In the genomic region with DNA sequence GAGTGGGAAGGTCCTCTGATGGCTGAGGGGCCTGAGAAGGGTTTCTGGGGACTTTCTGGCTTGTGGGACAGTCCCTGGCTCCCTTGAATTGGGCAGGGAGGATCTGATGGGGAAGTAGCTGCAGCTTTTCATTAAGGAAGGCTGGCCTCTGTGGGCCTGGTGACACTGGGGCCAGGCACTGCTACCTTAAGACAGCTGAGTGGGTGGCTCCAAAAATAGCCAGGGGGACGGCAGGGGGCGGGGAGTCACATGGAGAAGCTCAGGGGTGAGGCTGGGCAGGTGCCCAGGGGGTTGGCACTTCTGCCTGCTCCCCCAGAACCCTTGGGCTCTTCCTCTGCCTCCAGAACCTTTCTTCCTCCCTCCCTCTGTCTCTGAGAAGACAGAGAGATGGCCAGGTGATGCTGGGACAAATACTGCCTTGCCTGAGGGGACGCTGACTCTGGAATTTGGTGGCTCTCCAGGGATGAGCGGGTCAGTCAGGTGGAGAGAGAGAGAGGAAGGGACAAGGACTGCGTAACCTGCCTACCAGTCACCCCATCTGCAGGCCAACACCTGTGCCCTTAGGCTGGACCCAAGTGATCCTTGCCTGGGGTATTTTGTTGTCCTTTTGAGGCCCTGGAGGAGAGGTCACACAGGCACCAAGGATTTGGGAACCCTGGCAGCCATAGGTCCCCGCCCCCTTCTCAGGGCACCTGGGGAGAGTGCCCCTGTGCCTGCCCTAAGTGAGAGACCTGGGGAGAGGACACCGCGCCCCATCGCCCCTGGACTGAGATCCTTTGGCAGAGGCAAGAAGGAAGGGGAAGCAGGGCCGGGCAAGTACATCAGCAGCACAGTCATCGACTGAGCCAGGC, we compare ENCODE assay signal across 15 cellular contexts. TPM values are rescaled to one million over a fixed set of nuclear protein-coding genes. Genes with fewer than 3 reads are reported as not detected.
DNase-seq lines count a peak whose midpoint lies in the region; ATAC-seq and TF ChIP-seq lines count a peak whose summit lies in the region.
"Had no signal": no experiment of that assay in that cellular context is flagged by ENCODE, and none has a peak within 500 bp of the region (broad histone marks: within the 10 kb centered on the region; RNA-seq: fewer than 3 reads in every experiment).

No MANE protein-coding gene starts in this region.

- intact Hi-C loops in naive thymus-derived CD4-positive, alpha-beta T cell (cut with micrococcal nuclease) = no loop called here
- intact Hi-C loops in thyroid gland (cut with DNase I) = loop anchor here (5.0 kb wide), 1 partner anchor 67 kb away; a partner anchor contains a TSS
- intact Hi-C loops in A673 (cut with micrococcal nuclease; ENCODE audit: unreplicated experiment) = loop anchor here (10.0 kb wide), 1 partner anchor 131 kb away; no protein-coding TSS in a partner anchor

- TF ChIP-seq CTCF in WTC11 (IDR thresholded peaks at IDR 0.05) (no peak), thyroid gland (IDR thresholded peaks at IDR 0.05) (no peak), A673 (conservative IDR thresholded peaks at IDR 0.05; ENCODE audit: low read depth, low read length) (no peak)

- no peaks in the 10 kb centered on the region for H3K36me3 Mint-ChIP-seq in activated T-helper 17 cell treated with anti-CD3 and anti-CD28 coated beads, Interleukin-2, amount 50 U/mL, for 72 hours (ENCODE audit: low read depth)
- H3K36me3 Mint-ChIP-seq in naive thymus-derived CD4-positive, alpha-beta T cell = peaks cover 0 to 7% (median 0%) of the 10 kb centered on the region in 5 donors
- no peaks in the 10 kb centered on the region for H3K36me3 Mint-ChIP-seq in WTC11
- H3K36me3 Mint-ChIP-seq: activated CD8-positive, alpha-beta memory T cell treated with anti-CD3 and anti-CD28 coated beads, Interleukin-2, amount 10 ng/mL, durations not matched to agents 7 days and 5 days; CD4-positive, CD25-positive, alpha-beta regulatory T cell; immature natural killer cell had no signal

- no peak overlapping the region for H3K4me3 ChIP-seq in naive thymus-derived CD4-positive, alpha-beta T cell (ENCODE audit: low read length)
- H3K4me3 ChIP-seq in thyroid gland (replicated peaks in 1 of 3) = no peak overlapping the region
- H3K4me3 ChIP-seq in A673 (ENCODE audit: low read depth, low read length, poor library complexity, severe bottlenecking) = no peak overlapping the region

- H3K36me3 ChIP-seq in naive thymus-derived CD4-positive, alpha-beta T cell (ENCODE audit: control insufficient read depth in 2 of 3, insufficient read depth in 3 of 3, low read length in 3 of 3) = no peaks in the 10 kb centered on the region
- H3K36me3 ChIP-seq in thyroid gland (no peaks in the 10 kb centered on the region), A673 (ENCODE audit: insufficient read depth, low read length, poor library complexity, severe bottlenecking) (no peaks in the 10 kb centered on the region)

- H3K27me3 ChIP-seq in naive thymus-derived CD4-positive, alpha-beta T cell (ENCODE audit: control insufficient read depth in 2 of 2, insufficient read depth in 2 of 2, low read length in 2 of 2) = no peaks in the 10 kb centered on the region
- H3K27me3 ChIP-seq in thyroid gland = no peaks in the 10 kb centered on the region
- H3K27me3 ChIP-seq in A673 (replicated peaks; ENCODE audit: insufficient read depth, low read depth, low read length, poor library complexity) = no peaks in the 10 kb centered on the region

- 81 to 90% methylated on average over 6 to 9 of the region's 11 CpGs for WGBS in thyroid gland, 2 donors

- no peak overlapping the region for H3K4me3 Mint-ChIP-seq in activated T-helper 17 cell treated with anti-CD3 and anti-CD28 coated beads, Interleukin-2, amount 50 U/mL, for 72 hours
- no peak overlapping the region for H3K4me3 Mint-ChIP-seq in naive thymus-derived CD4-positive, alpha-beta T cell
- H3K4me3 Mint-ChIP-seq in WTC11 = no peak overlapping the region
- H3K4me3 Mint-ChIP-seq: activated CD8-positive, alpha-beta memory T cell treated with anti-CD3 and anti-CD28 coated beads, Interleukin-2, amount 10 ng/mL, durations not matched to agents 7 days and 5 days; immature natural killer cell; T-helper 2 cell treated with Interferon-gamma antibody and Interleukin-4, amounts not matched to agents 5 μg/mL and 100 μg/mL, for 36 hours had no signal

- peak overlapping the region; percentile 29 for H3K27ac Mint-ChIP-seq in activated T-helper 17 cell treated with anti-CD3 and anti-CD28 coated beads, Interleukin-2, amount 50 U/mL, for 72 hours
- peak overlapping the region in 5 of 9 donors; percentile 4 to 93 (median 55) for H3K27ac Mint-ChIP-seq in naive thymus-derived CD4-positive, alpha-beta T cell
- no peak overlapping the region for H3K27ac Mint-ChIP-seq in WTC11
- H3K27ac Mint-ChIP-seq: activated CD8-positive, alpha-beta memory T cell treated with anti-CD3 and anti-CD28 coated beads, Interleukin-2, amount 10 ng/mL, durations not matched to agents 7 days and 5 days; immature natural killer cell had no signal

- no peak overlapping the region for H3K27ac ChIP-seq in naive thymus-derived CD4-positive, alpha-beta T cell (ENCODE audit: low read depth, low read length)
- H3K27ac ChIP-seq in thyroid gland (no peak overlapping the region), A673 (ENCODE audit: low read depth, low read length, poor library complexity, severe bottlenecking) (no peak overlapping the region)

- peak; percentile 78 for DNase-seq in ELF-1 (ENCODE audit: low read depth, low spot score)
- no peak for DNase-seq in naive thymus-derived CD4-positive, alpha-beta T cell
- DNase-seq in WTC11 (ENCODE audit: low spot score) = no peak
- no peak for DNase-seq in thyroid gland
- no peak for DNase-seq in A673 (ENCODE audit: low spot score)
- DNase-seq: activated CD8-positive, alpha-beta memory T cell treated with anti-CD3 and anti-CD28 coated beads, Interleukin-2, amount 10 ng/mL, durations not matched to agents 7 days and 5 days; CD4-positive, CD25-positive, alpha-beta regulatory T cell; immature natural killer cell; NCI-H2227 treated with DMSO at 0.1 percent for 48 hours; PC-3; retina had no signal

- no peak for TF ChIP-seq POLR2A in thyroid gland (IDR thresholded peaks at IDR 0.05)

- peaks cover 24% of the 10 kb centered on the region for H3K4me1 Mint-ChIP-seq in activated T-helper 17 cell treated with anti-CD3 and anti-CD28 coated beads, Interleukin-2, amount 50 U/mL, for 72 hours
- peaks cover 27 to 37% (median 33%) of the 10 kb centered on the region in 7 donors for H3K4me1 Mint-ChIP-seq in naive thymus-derived CD4-positive, alpha-beta T cell
- peaks cover 18% of the 10 kb centered on the region for H3K4me1 Mint-ChIP-seq in WTC11

- no peaks in the 10 kb centered on the region for H3K9me3 ChIP-seq in naive thymus-derived CD4-positive, alpha-beta T cell (ENCODE audit: control insufficient read depth in 2 of 3, low read length in 3 of 3)
- H3K9me3 ChIP-seq in thyroid gland = no peaks in the 10 kb centered on the region
- no peaks in the 10 kb centered on the region for H3K9me3 ChIP-seq in A673 (ENCODE audit: low read depth, low read length, poor library complexity, severe bottlenecking)

- POLR2A ChIA-PET in naive thymus-derived CD4-positive, alpha-beta T cell (lab: Charles Lee) = interaction anchor here (0.5 to 1.0 kb wide), 2 partner anchors 25 to 72 kb away, joined by 3 read pairs; no protein-coding TSS in a partner anchor
- POLR2A ChIA-PET in WTC11 (lab: Charles Lee) = no interaction called here
- POLR2A ChIA-PET in A673 (lab: Charles Lee; ENCODE audit: low non-redundant PET) = no interaction called here

- no peaks in the 10 kb centered on the region for H3K9me3 Mint-ChIP-seq in activated T-helper 17 cell treated with anti-CD3 and anti-CD28 coated beads, Interleukin-2, amount 50 U/mL, for 72 hours
- peaks cover 0 to 7% (median 0%) of the 10 kb centered on the region in 11 donors for H3K9me3 Mint-ChIP-seq in naive thymus-derived CD4-positive, alpha-beta T cell
- H3K9me3 Mint-ChIP-seq in WTC11 = no peaks in the 10 kb centered on the region
- H3K9me3 Mint-ChIP-seq: immature natural killer cell had no signal

- no TSS peak for BruUV-seq in A673 (replicated peaks; lab: Mats Ljungman, UMichigan)

- peak; percentile 38 for ATAC-seq in GM21825 (IDR thresholded peaks at IDR 0.05; ENCODE audit: unreplicated experiment)
- no peak for ATAC-seq in activated T-helper 17 cell treated with anti-CD3 and anti-CD28 coated beads, Interleukin-2, amount 50 U/mL, for 72 hours (replicated peaks)
- ATAC-seq in naive thymus-derived CD4-positive, alpha-beta T cell = no peak
- no peak for ATAC-seq in WTC11
- no peak for ATAC-seq in GM21360 (IDR thresholded peaks at IDR 0.05; ENCODE audit: unreplicated experiment)
- ATAC-seq: activated CD8-positive, alpha-beta memory T cell treated with anti-CD3 and anti-CD28 coated beads, Interleukin-2, amount 10 ng/mL, durations not matched to agents 7 days and 5 days; PC-3 had no signal

- H3K4me1 ChIP-seq in naive thymus-derived CD4-positive, alpha-beta T cell (ENCODE audit: control insufficient read depth in 2 of 2, insufficient read depth in 2 of 2, low read length in 2 of 2) = peaks cover 22 to 29% of the 10 kb centered on the region in 2 donors
- peaks cover 0 to 6% of the 10 kb centered on the region in 2 donors for H3K4me1 ChIP-seq in thyroid gland
- H3K4me1 ChIP-seq in A673 (ENCODE audit: insufficient read depth, low read length, poor library complexity, severe bottlenecking) = peaks cover 5% of the 10 kb centered on the region

- H3K27me3 Mint-ChIP-seq in activated T-helper 17 cell treated with anti-CD3 and anti-CD28 coated beads, Interleukin-2, amount 50 U/mL, for 72 hours = no peaks in the 10 kb centered on the region
- peaks cover 0 to 12% (median 0%) of the 10 kb centered on the region in 5 donors for H3K27me3 Mint-ChIP-seq in naive thymus-derived CD4-positive, alpha-beta T cell
- peaks cover 33% of the 10 kb centered on the region for H3K27me3 Mint-ChIP-seq in WTC11 (ENCODE audit: low read depth)

- CTCF ChIA-PET in naive thymus-derived CD4-positive, alpha-beta T cell (lab: Charles Lee) = interaction anchor here (1.0 kb wide), 1 partner anchor 25 kb away, joined by 7 read pairs; no protein-coding TSS in a partner anchor
- CTCF ChIA-PET in WTC11 (lab: Charles Lee) (interaction anchor here (0.8 to 1.4 kb wide), 8 partner anchors 14 to 234 kb away, joined by 3 to 5 read pairs (median 3); a partner anchor contains a TSS), A673 (lab: Charles Lee) (interaction anchor here (0.7 kb wide), 1 partner anchor 24 kb away, joined by 5 read pairs; no protein-coding TSS in a partner anchor)

RNA-seq across cellular contexts. Expression of a gene that starts 1.7 kb away (rescaled TPM):
- not detected for total RNA-seq in activated T-helper 17 cell treated with anti-CD3 and anti-CD28 coated beads, Interleukin-2, amount 50 U/mL, for 72 hours
- total RNA-seq in naive thymus-derived CD4-positive, alpha-beta T cell = under 1 TPM in 1 of 5 experiments, not detected in 4; 0.69 TPM
- polyA plus RNA-seq in naive thymus-derived CD4-positive, alpha-beta T cell = not detected
- total RNA-seq in WTC11 (2021) = 0.39 to 1.0 TPM in 2 of 3 replicates, not detected in the other
- total RNA-seq in thyroid gland = 1 to 10 TPM in 1 of 4 donors, not detected in 3; 2.0 TPM
- not detected in 2 replicates for total RNA-seq in A673 (2021)
- total RNA-seq: CD4-positive, CD25-positive, alpha-beta regulatory T cell; PC-3 had no signal
- polyA plus RNA-seq: CD4-positive, CD25-positive, alpha-beta regulatory T cell; immature natural killer cell had no signal

RNA-seq across cellular contexts. Expression of a gene that starts 13.6 kb away (rescaled TPM):
- total RNA-seq in activated T-helper 17 cell treated with anti-CD3 and anti-CD28 coated beads, Interleukin-2, amount 50 U/mL, for 72 hours = 10 to 100 TPM; 73.6 to 89.2 TPM
- total RNA-seq in naive thymus-derived CD4-positive, alpha-beta T cell = 100 to 1,000 TPM in 2 of 5 experiments, 10 to 100 TPM in 3; 63.1 to 142 (median 69.1) TPM
- polyA plus RNA-seq in naive thymus-derived CD4-positive, alpha-beta T cell = under 1 TPM; 0.63 to 0.72 TPM
- total RNA-seq in WTC11 (2021) (20.4 to 21.7 TPM (median 20.6 TPM) in 3 replicates), thyroid gland (10 to 100 TPM; 28.6 to 37.2 (median 31.9) TPM), A673 (2021) (61.3 and 68.4 TPM in 2 replicates)

RNA-seq across cellular contexts. Expression of a gene that starts 34.1 kb away (rescaled TPM):
- 1 to 10 TPM in 1 of 2 donors, under 1 TPM in 1; 0.84 to 6.9 TPM for total RNA-seq in activated T-helper 17 cell treated with anti-CD3 and anti-CD28 coated beads, Interleukin-2, amount 50 U/mL, for 72 hours
- under 1 TPM in 2 of 5 experiments, not detected in 3; 0.70 to 0.78 TPM for total RNA-seq in naive thymus-derived CD4-positive, alpha-beta T cell
- polyA plus RNA-seq in naive thymus-derived CD4-positive, alpha-beta T cell = not detected
- total RNA-seq in WTC11 (2021) = 4.5 to 6.0 TPM (median 5.9 TPM) in 3 replicates
- total RNA-seq in thyroid gland = under 1 TPM; 0.24 to 0.81 (median 0.58) TPM
- total RNA-seq in A673 (2021) = 45.0 and 51.4 TPM in 2 replicates

RNA-seq across cellular contexts. Expression of a gene that starts 37.4 kb away (rescaled TPM):
- total RNA-seq in activated T-helper 17 cell treated with anti-CD3 and anti-CD28 coated beads, Interleukin-2, amount 50 U/mL, for 72 hours = 1 to 10 TPM in 1 of 2 donors, under 1 TPM in 1; 0.37 to 1.9 TPM
- total RNA-seq in naive thymus-derived CD4-positive, alpha-beta T cell = 10 to 100 TPM in 1 of 5 experiments, 1 to 10 TPM in 3, under 1 TPM in 1; 0.36 to 12.6 (median 1.2) TPM
- polyA plus RNA-seq in naive thymus-derived CD4-positive, alpha-beta T cell = not detected
- total RNA-seq in WTC11 (2021) (46.1 to 52.1 TPM (median 50.4 TPM) in 3 replicates), thyroid gland (10 to 100 TPM; 12.2 to 57.3 (median 18.5) TPM), A673 (2021) (24.6 and 44.7 TPM in 2 replicates)
- polyA plus RNA-seq: CD4-positive, CD25-positive, alpha-beta regulatory T cell; immature natural killer cell had no signal

Comparison
In these comparisons a context has a peak if more than half of its experiments do, and no peak if none do; other contexts are left out.
1. intact Hi-C loops: an anchor here in thyroid gland (5.0 kb wide) and A673 (10.0 kb wide); none called in naive thymus-derived CD4-positive, alpha-beta T cell.